Comparison of ENCODE assay signal across 20 cellular contexts in the genomic region with DNA sequence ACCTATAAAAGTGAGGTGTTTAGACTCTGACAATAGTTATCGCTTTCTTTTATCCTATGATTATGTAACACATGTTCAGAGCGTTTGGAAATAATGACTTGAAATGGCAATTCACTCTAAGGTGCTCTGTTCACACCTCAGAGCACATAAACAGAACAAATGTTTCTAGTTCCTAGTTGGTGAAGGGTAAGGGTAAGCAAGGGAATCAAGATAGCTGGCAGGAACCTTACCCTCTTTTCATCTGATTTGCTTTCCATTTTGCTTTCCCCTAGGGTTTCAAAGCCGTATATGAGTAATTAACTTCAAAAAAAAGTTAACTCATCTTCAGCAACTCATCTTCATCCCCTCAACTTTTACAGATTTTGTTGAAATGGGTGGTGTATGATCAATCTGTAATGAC. TPM values are rescaled to one million over a fixed set of nuclear protein-coding genes. Genes with fewer than 3 reads are reported as not detected.
DNase-seq lines count a peak whose midpoint lies in the region; ATAC-seq and TF ChIP-seq lines count a peak whose summit lies in the region.
"Had no signal": no experiment of that assay in that cellular context is flagged by ENCODE, and none has a peak within 500 bp of the region (broad histone marks: within the 10 kb centered on the region; RNA-seq: fewer than 3 reads in every experiment).

No MANE protein-coding gene starts in this region.

- H3K79me2 ChIP-seq in DOHH2 (ENCODE audit: control insufficient read depth, low read length) = peaks cover 40% of the 10 kb centered on the region
- peaks cover 15% of the 10 kb centered on the region for H3K79me2 ChIP-seq in OCI-LY1 (ENCODE audit: insufficient read depth, low read length)

- H4K20me1 ChIP-seq in DOHH2 (ENCODE audit: control insufficient read depth, insufficient read depth, low read depth, low read length) (no peaks in the 10 kb centered on the region), OCI-LY1 (ENCODE audit: insufficient read depth, low read length) (no peaks in the 10 kb centered on the region)

- peaks cover 56% of the 10 kb centered on the region for H3K36me3 ChIP-seq in DOHH2 (ENCODE audit: control insufficient read depth, low read length)
- peaks cover 20% of the 10 kb centered on the region; the same call in 1 of the 2 replicates for H3K36me3 ChIP-seq in OCI-LY1 (ENCODE audit: insufficient read depth, low read length)
- H3K36me3 ChIP-seq in endodermal cell (ENCODE audit: control insufficient read depth, insufficient read depth, low read length) = no peaks in the 10 kb centered on the region
- H3K36me3 ChIP-seq: vagina had no signal

- peak overlapping the region; percentile 78 for H3K9ac ChIP-seq in OCI-LY1 (ENCODE audit: low read length)
- H3K9ac ChIP-seq in endodermal cell (ENCODE audit: extremely low read depth, low read length, poor library complexity, severe bottlenecking) = no peak overlapping the region

- peak overlapping the region; percentile 97 for H3K4me2 ChIP-seq in DOHH2 (ENCODE audit: low read length)
- H3K4me2 ChIP-seq in OCI-LY1 (ENCODE audit: low read length) = peak overlapping the region; percentile 75

- peaks cover 78% of the 10 kb centered on the region for H3K4me1 ChIP-seq in DOHH2 (ENCODE audit: control insufficient read depth, low read length)
- H3K4me1 ChIP-seq in OCI-LY1 (ENCODE audit: insufficient read depth, low read length, severe bottlenecking) = peaks cover 81% of the 10 kb centered on the region
- peaks cover 6% of the 10 kb centered on the region for H3K4me1 ChIP-seq in endodermal cell (ENCODE audit: control insufficient read depth, insufficient read depth, low read length)

- DNase-seq in endodermal cell (no peak), COR-L47 (lab: John Stamatoyannopoulos, UW) (no peak), DMS53 treated with DMSO at 0.1 percent for 48 hours (lab: John Stamatoyannopoulos, UW; ENCODE audit: unreplicated experiment) (no peak), AG08395 (ENCODE audit: low spot score) (no peak)
- DNase-seq: activated CD4-positive, alpha-beta T cell treated with anti-CD3 and anti-CD28 coated beads, Interleukin-2, amount 10 ng/mL, durations not matched to agents 24 days and 14 days; activated naive CD4-positive, alpha-beta T cell treated with anti-CD3 and anti-CD28 coated beads for 36 hours; activated T-cell treated with anti-CD3 and anti-CD28 coated beads, Interleukin-2, amount 50 U/mL, for 48 hours; amygdala; CD8-positive, alpha-beta T cell; DMS153; esophagus squamous epithelium; hippocampal formation; KG1; NCI-H524 treated with DMSO at 0.1 percent for 48 hours had no signal

- H3F3A ChIP-seq in DOHH2 (ENCODE audit: control insufficient read depth, insufficient read depth) (peaks cover 49% of the 10 kb centered on the region), OCI-LY1 (ENCODE audit: insufficient read depth, low read length) (no peaks in the 10 kb centered on the region)

- H3K9me3 ChIP-seq in DOHH2 (ENCODE audit: control insufficient read depth, insufficient read depth, low read length) (no peaks in the 10 kb centered on the region), OCI-LY1 (ENCODE audit: low read length) (no peaks in the 10 kb centered on the region), endodermal cell (ENCODE audit: control insufficient read depth, low read length) (peaks cover 17% of the 10 kb centered on the region)
- H3K9me3 ChIP-seq: esophagus squamous epithelium, vagina had no signal

- WGBS in endodermal cell (ENCODE audit: insufficient coverage in 1 of 2, insufficient read length in 1 of 2), 2 experiments = 96% methylated on average over 3 of the region's 3 CpGs; no CpG with 5 or more reads in 1 of the 2 experiments

- no peaks in the 10 kb centered on the region for H3K27me3 ChIP-seq in DOHH2 (ENCODE audit: control insufficient read depth, low read length)
- no peaks in the 10 kb centered on the region for H3K27me3 ChIP-seq in OCI-LY1 (ENCODE audit: insufficient read depth, low read length)
- no peaks in the 10 kb centered on the region for H3K27me3 ChIP-seq in endodermal cell (ENCODE audit: control insufficient read depth, insufficient read depth, low read length, poor library complexity, severe bottlenecking)
- H3K27me3 ChIP-seq: esophagus squamous epithelium, vagina had no signal

- no peak overlapping the region for H2AFZ ChIP-seq in OCI-LY1 (ENCODE audit: low read length)

- H3K27ac ChIP-seq in DOHH2 (ENCODE audit: low read depth, low read length) (peak overlapping the region; percentile 98), OCI-LY1 (ENCODE audit: low read depth, low read length, poor library complexity, severe bottlenecking) (peak overlapping the region; percentile 99), endodermal cell (ENCODE audit: low read depth, low read length) (no peak overlapping the region)
- H3K27ac ChIP-seq: coronary artery had no signal

- H3K9me2 ChIP-seq in DOHH2 (replicated peaks; ENCODE audit: control insufficient read depth, low read length) (no peaks in the 10 kb centered on the region), OCI-LY1 (ENCODE audit: low read depth, low read length) (no peaks in the 10 kb centered on the region)

- no peaks in the 10 kb centered on the region for H3K27me3 Mint-ChIP-seq in endodermal cell (ENCODE audit: insufficient read depth)
- no peaks in the 10 kb centered on the region for H3K27me3 Mint-ChIP-seq in stimulated activated memory B cell treated with anti-CD40 and anti-IgM and Interleukin-4, amounts not matched to agents 10 μg/mL and 1 μg/mL and 100 μg/mL, for 72 hours
- H3K27me3 Mint-ChIP-seq: progenitor cell of endocrine pancreas had no signal

- H3K4me3 ChIP-seq in DOHH2 (ENCODE audit: low read length) (peak overlapping the region; percentile 73), OCI-LY1 (ENCODE audit: low read depth, low read length, poor library complexity, severe bottlenecking) (peak overlapping the region; percentile 88), endodermal cell (ENCODE audit: low read length) (peak overlapping the region; percentile 92)
- H3K4me3 ChIP-seq: coronary artery, esophagus squamous epithelium, vagina had no signal

- no peak for TF ChIP-seq CTCF in DOHH2 (IDR thresholded peaks at IDR 0.05; ENCODE audit: low read depth, low read length, poor library complexity, severe bottlenecking)
- TF ChIP-seq CTCF in OCI-LY1 (IDR thresholded peaks at IDR 0.05; ENCODE audit: low read length) = no peak
- TF ChIP-seq CTCF in endodermal cell (conservative IDR thresholded peaks at IDR 0.05) = no peak

- peaks cover 23% of the 10 kb centered on the region for H3K4me1 Mint-ChIP-seq in endodermal cell
- H3K4me1 Mint-ChIP-seq in stimulated activated memory B cell treated with anti-CD40 and anti-IgM and Interleukin-4, amounts not matched to agents 10 μg/mL and 1 μg/mL and 100 μg/mL, for 72 hours = peaks cover 50% of the 10 kb centered on the region

- H3K36me3 Mint-ChIP-seq in endodermal cell (ENCODE audit: low read depth) = peaks cover 4% of the 10 kb centered on the region
- peaks cover 7% of the 10 kb centered on the region for H3K36me3 Mint-ChIP-seq in stimulated activated memory B cell treated with anti-CD40 and anti-IgM and Interleukin-4, amounts not matched to agents 10 μg/mL and 1 μg/mL and 100 μg/mL, for 72 hours

- H3K27ac Mint-ChIP-seq in endodermal cell = no peak overlapping the region
- H3K27ac Mint-ChIP-seq in stimulated activated memory B cell treated with anti-CD40 and anti-IgM and Interleukin-4, amounts not matched to agents 10 μg/mL and 1 μg/mL and 100 μg/mL, for 72 hours = peak overlapping the region; percentile 98
- H3K27ac Mint-ChIP-seq: activated CD4-positive, alpha-beta T cell treated with anti-CD3 and anti-CD28 coated beads, Interleukin-2, amount 10 ng/mL, durations not matched to agents 24 days and 14 days; activated naive CD4-positive, alpha-beta T cell treated with anti-CD3 and anti-CD28 coated beads for 36 hours; progenitor cell of endocrine pancreas had no signal

- peaks cover 20% of the 10 kb centered on the region for H3K9me3 Mint-ChIP-seq in endodermal cell
- no peaks in the 10 kb centered on the region for H3K9me3 Mint-ChIP-seq in stimulated activated memory B cell treated with anti-CD40 and anti-IgM and Interleukin-4, amounts not matched to agents 10 μg/mL and 1 μg/mL and 100 μg/mL, for 72 hours
- H3K9me3 Mint-ChIP-seq: activated CD4-positive, alpha-beta T cell treated with anti-CD3 and anti-CD28 coated beads, Interleukin-2, amount 10 ng/mL, durations not matched to agents 24 days and 14 days; activated naive CD4-positive, alpha-beta T cell treated with anti-CD3 and anti-CD28 coated beads for 36 hours; CD8-positive, alpha-beta T cell had no signal

- H3K4me3 Mint-ChIP-seq in endodermal cell = no peak overlapping the region
- H3K4me3 Mint-ChIP-seq in stimulated activated memory B cell treated with anti-CD40 and anti-IgM and Interleukin-4, amounts not matched to agents 10 μg/mL and 1 μg/mL and 100 μg/mL, for 72 hours = peak overlapping the region; percentile 12
- H3K4me3 Mint-ChIP-seq: activated naive CD4-positive, alpha-beta T cell treated with anti-CD3 and anti-CD28 coated beads for 36 hours; CD8-positive, alpha-beta T cell had no signal

- no peak for ATAC-seq in stimulated activated memory B cell treated with anti-CD40 and anti-IgM and Interleukin-4, amounts not matched to agents 10 μg/mL and 1 μg/mL and 100 μg/mL, for 72 hours
- ATAC-seq: CD8-positive, alpha-beta T cell had no signal

RNA-seq across cellular contexts. Expression of gene ATOSA, which starts 2.3 kb away (rescaled TPM):
- 10 to 100 TPM; 18.6 to 27.8 TPM for total RNA-seq in endodermal cell
- polyA plus RNA-seq in endodermal cell (2013, experiment 1 of 2) = 18.2 TPM
- polyA plus RNA-seq in endodermal cell (2013, experiment 2 of 2) = 17.5 TPM
